In the genomic region with DNA sequence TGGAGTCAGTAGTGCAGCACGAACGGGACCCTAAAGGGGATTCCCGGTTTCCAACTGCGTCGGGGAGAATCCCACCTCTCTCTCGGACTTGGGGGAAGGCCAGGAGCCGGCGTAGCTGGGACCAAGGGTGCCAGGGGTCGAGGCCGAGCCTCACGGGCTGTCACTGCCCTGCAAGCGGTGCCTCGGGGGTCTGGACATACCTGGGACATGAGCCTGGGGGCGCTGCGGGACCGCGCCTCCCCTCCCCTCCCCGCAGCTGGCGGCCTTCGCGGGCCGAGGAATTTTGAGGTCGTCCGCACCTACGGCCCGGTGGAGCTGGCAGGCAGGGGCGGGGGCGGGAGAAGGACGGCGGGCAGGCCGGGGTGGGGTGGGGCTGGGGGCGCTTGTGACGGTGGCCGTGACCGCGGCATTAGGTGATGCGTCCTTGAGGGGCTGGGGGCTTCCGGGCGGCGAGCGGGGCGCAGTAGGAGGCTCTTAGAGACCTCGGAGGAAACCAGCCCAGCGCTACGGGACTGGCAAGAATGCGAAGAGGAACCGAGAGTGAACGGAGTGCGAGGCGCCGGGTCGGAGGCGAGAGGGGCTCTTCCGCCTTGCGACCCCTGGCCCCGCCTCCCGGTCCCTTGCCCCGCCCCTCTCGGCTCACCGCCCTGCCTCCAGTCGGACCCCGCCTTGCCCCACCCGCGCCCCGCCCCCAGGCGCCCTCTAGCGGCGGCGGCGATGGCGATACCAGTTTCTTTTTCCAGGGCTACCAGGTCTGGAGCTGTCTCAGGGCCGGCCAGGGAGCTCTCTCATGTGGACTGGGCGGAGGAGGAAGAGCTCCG, we compare ENCODE assay signal across 8 cellular contexts. TPM values are rescaled to one million over a fixed set of nuclear protein-coding genes. Genes with fewer than 3 reads are reported as not detected.
DNase-seq lines count a peak whose midpoint lies in the region; ATAC-seq and TF ChIP-seq lines count a peak whose summit lies in the region.

No MANE protein-coding gene starts in this region.

- no peaks in the 10 kb centered on the region for H3K9me3 ChIP-seq in right cardiac atrium (ENCODE audit: control insufficient read depth, low read length)
- H3K9me3 ChIP-seq in uterus = no peaks in the 10 kb centered on the region

- TF ChIP-seq CTCF in uterus (IDR thresholded peaks at IDR 0.05) = peak; percentile 51 to 97 (median 76)

- intact Hi-C loops in right cardiac atrium (cut with DNase I) = no loop called here
- intact Hi-C loops in uterus (cut with DNase I; ENCODE audit: low total_unique reads) = no loop called here

- peak overlapping the region; percentile 13 for H3K27ac ChIP-seq in right cardiac atrium (ENCODE audit: low read length)
- H3K27ac ChIP-seq in uterus = peak overlapping the region; percentile 90 to 91

- peak; percentile 77 for ATAC-seq in GM18499 (IDR thresholded peaks at IDR 0.05; ENCODE audit: insufficient read depth, unreplicated experiment)
- peak; percentile 98 for ATAC-seq in HG02885 (IDR thresholded peaks at IDR 0.05; ENCODE audit: poor library complexity, unreplicated experiment)
- ATAC-seq in right cardiac atrium = peak; percentile 98

- peak overlapping the region; percentile 94 for H3K4me3 ChIP-seq in right cardiac atrium (ENCODE audit: low read length)
- H3K4me3 ChIP-seq in uterus = peak overlapping the region; percentile 74 to 86

- peak in 1 of 2 donors; percentile 42 for TF ChIP-seq POLR2A in uterus (IDR thresholded peaks at IDR 0.05)

- WGBS in right cardiac atrium = under 1% methylated on average over 73 of the region's 74 CpGs

- H3K36me3 ChIP-seq in uterus = no peaks in the 10 kb centered on the region

- DNase-seq in NCI-H146 treated with DMSO at 0.1 percent for 48 hours (lab: John Stamatoyannopoulos, UW; ENCODE audit: unreplicated experiment) (peak; percentile 86), T-helper 1 cell (peak; percentile 86 to 93 (median 90)), amniotic stem cell (lab: John Stamatoyannopoulos, UW) (peak; percentile 34), right cardiac atrium (peak; percentile 92 to 98 (median 97)), putamen (ENCODE audit: low spot score) (peak; percentile 77), uterus (peak; percentile 95)

- H3K27me3 ChIP-seq in right cardiac atrium (ENCODE audit: control insufficient read depth, insufficient read depth) (no peaks in the 10 kb centered on the region), uterus (no peaks in the 10 kb centered on the region)

- H3K4me1 ChIP-seq in right cardiac atrium (ENCODE audit: control insufficient read depth, insufficient read depth, low read length) (no peaks in the 10 kb centered on the region), uterus (no peaks in the 10 kb centered on the region)

RNA-seq across cellular contexts. Expression of gene NPVF, which starts 48.3 kb away (rescaled TPM):
- not detected for total RNA-seq in right cardiac atrium
- not detected for polyA plus RNA-seq in right cardiac atrium
- not detected for total RNA-seq in uterus

RNA-seq across cellular contexts. Expression of gene CYCS, which starts 54.9 kb away (rescaled TPM):
- total RNA-seq in right cardiac atrium (100 to 1,000 TPM; 504 to 668 (median 617) TPM), uterus (10 to 100 TPM; 15.4 to 56.6 (median 29.1) TPM)
- 708 TPM for polyA plus RNA-seq in right cardiac atrium

Comparison
In these comparisons a context has a peak if more than half of its experiments do, and no peak if none do; other contexts are left out.
1. Peak in every context shown above with its lines: DNase-seq, ATAC-seq, H3K4me3 ChIP-seq and H3K27ac ChIP-seq.
2. DNase-seq: peak in every context shown above with its lines; median percentile 97 in right cardiac atrium; 95 in uterus; 90 in T-helper 1 cell; 86 in NCI-H146 treated with DMSO at 0.1 percent for 48 hours; 77 in putamen; 34 in amniotic stem cell.
3. RNA of gene CYCS, which starts 54.9 kb away (total RNA-seq): 504 to 668 TPM in right cardiac atrium; 15.4 to 56.6 TPM in uterus; every median in the first group is over 4 times any median in the second.